20 cellular contexts compared by ENCODE assay signal in genomic region chr3:156865732-156866131, GRCh38. TPM values are rescaled to one million over a fixed set of nuclear protein-coding genes. Genes with fewer than 3 reads are reported as not detected.
A peak's percentile ranks its signal among the peaks of the same experiment; 100 is the strongest.
DNase-seq lines count a peak whose midpoint lies in the region; ATAC-seq and TF ChIP-seq lines count a peak whose summit lies in the region.
"Had no signal": no experiment of that assay in that cellular context is flagged by ENCODE, and none has a peak within 500 bp of the region (broad histone marks: within the 10 kb centered on the region; RNA-seq: fewer than 3 reads in every experiment).

No MANE protein-coding gene starts in this region.

- DNase-seq in AG04450 (ENCODE audit: low read depth, low spot score) (no peak), fibroblast of the aortic adventitia (ENCODE audit: low read depth) (peak; percentile 57), heart left ventricle (no peak), NCI-H1694 treated with DMSO at 0.1 percent for 48 hours (lab: John Stamatoyannopoulos, UW) (no peak)
- DNase-seq in stimulated activated naive CD4-positive, alpha-beta T cell treated with Interleukin-2 at 50 U/mL for 16 hours (lab: John Stamatoyannopoulos, UW), result no peak
- DNase-seq: activated CD4-positive, alpha-beta T cell treated with anti-CD3 and anti-CD28 coated beads, Interleukin-2, amount 50 U/mL, for 4 hours; activated naive CD8-positive, alpha-beta T cell treated with anti-CD3 and anti-CD28 coated beads, Interleukin-2, amount 50 U/mL, for 24 hours; activated T-cell treated with anti-CD3 and anti-CD28 coated beads, Interleukin-2, amount 50 U/mL, for 48 hours; central memory CD4-positive, alpha-beta T cell; GOT3; NCI-H1436 treated with DMSO at 0.1 percent for 48 hours; stimulated activated CD4-positive, alpha-beta T cell treated with anti-CD3 and anti-CD28 coated beads, Interleukin-12 subunit alpha, Interleukin-12 subunit beta, amount 100 ng/mL, for 4 hours; stimulated activated naive B cell treated with anti-CD40 and anti-IgM and Interleukin-4, amounts not matched to agents 10 μg/mL and 1 μg/mL and 100 μg/mL, for 72 hours; upper lobe of right lung had no signal

- POLR2A ChIA-PET in AG04450 (lab: Yijun Ruan, JAX) (no interaction called here), HEK293 (lab: Yijun Ruan, JAX) (no interaction called here)

- no peak for TF ChIP-seq POLR2A in heart left ventricle (IDR thresholded peaks at IDR 0.05)

- H3K4me1 ChIP-seq in HEK293 (ENCODE audit: control insufficient read depth, insufficient read depth, low read length) (no peaks in the 10 kb centered on the region), heart left ventricle (no peaks in the 10 kb centered on the region)
- H3K4me1 ChIP-seq: A549, upper lobe of right lung had no signal

- H3K4me3 ChIP-seq in AG04450 (ENCODE audit: low read depth, low read length) (no peak overlapping the region), HEK293 (ENCODE audit: low read depth, low read length) (no peak overlapping the region), fibroblast of the aortic adventitia (ENCODE audit: low read depth, low read length) (no peak overlapping the region), heart left ventricle (no peak overlapping the region)
- H3K4me3 ChIP-seq: A549, SK-N-MC, upper lobe of right lung had no signal

- intact Hi-C loops in heart left ventricle (cut with DNase I), result no loop called here

- H3K36me3 ChIP-seq in HEK293 (ENCODE audit: control insufficient read depth in 2 of 2, insufficient read depth in 1 of 2, low read length in 2 of 2), result no peaks in the 10 kb centered on the region
- no peaks in the 10 kb centered on the region for H3K36me3 ChIP-seq in heart left ventricle
- H3K36me3 ChIP-seq: upper lobe of right lung had no signal

- peak; percentile 19; the same call in 1 of the 2 replicates for TF ChIP-seq CTCF in AG04450 (IDR thresholded peaks at IDR 0.05; ENCODE audit: low read depth, low read length)
- TF ChIP-seq CTCF in HEK293 (tag by site-specific recombination; IDR thresholded peaks at IDR 0.05), result peak; percentile 11; the same call in 1 of the 2 replicates
- TF ChIP-seq CTCF in VCaP (conservative IDR thresholded peaks at IDR 0.05), result 0 out of 2 replicates have a peak, but pooled peaks have one; percentile 9
- peak; percentile 30 for TF ChIP-seq CTCF in fibroblast of the aortic adventitia (IDR thresholded peaks at IDR 0.05; ENCODE audit: insufficient read depth, low read length)
- no peak for TF ChIP-seq CTCF in heart left ventricle (IDR thresholded peaks at IDR 0.05)

- CTCF ChIA-PET in AG04450 (lab: Charles Lee) (no interaction called here), HEK293 (lab: Yijun Ruan, JAX) (no interaction called here)

- H3K9me3 ChIP-seq in AG04450 (ENCODE audit: control insufficient read depth, insufficient read depth, low read length) (no peaks in the 10 kb centered on the region), HEK293 (ENCODE audit: control insufficient read depth, insufficient read depth, low read depth, low read length) (no peaks in the 10 kb centered on the region), heart left ventricle (no peaks in the 10 kb centered on the region)
- H3K9me3 ChIP-seq: A549, upper lobe of right lung had no signal

- H3K27me3 ChIP-seq in AG04450 (ENCODE audit: control insufficient read depth, insufficient read depth, low read length) (no peaks in the 10 kb centered on the region), heart left ventricle (no peaks in the 10 kb centered on the region)
- H3K27me3 ChIP-seq: upper lobe of right lung had no signal

- H3K27ac ChIP-seq in AG04450 (ENCODE audit: low read depth, low read length) (no peak overlapping the region), HEK293 (ENCODE audit: extremely low read depth, low read depth, low read length) (no peak overlapping the region), VCaP (no peak overlapping the region), heart left ventricle (no peak overlapping the region)
- H3K27ac ChIP-seq: A549, SK-N-MC, upper lobe of right lung had no signal

- ATAC-seq in GM21529 (IDR thresholded peaks at IDR 0.05; ENCODE audit: unreplicated experiment), result no peak
- ATAC-seq in heart left ventricle, result no peak
- ATAC-seq: A549; activated naive CD8-positive, alpha-beta T cell treated with anti-CD3 and anti-CD28 coated beads, Interleukin-2, amount 50 U/mL, for 24 hours; natural killer cell treated with Interleukin-12 subunit alpha and Interleukin-12 subunit beta and Interleukin-15 and Interleukin-18, amount 100 ng/mL, for 72 hours; stimulated activated naive B cell treated with anti-CD40 and anti-IgM and Interleukin-4, amounts not matched to agents 10 μg/mL and 1 μg/mL and 100 μg/mL, for 72 hours; upper lobe of right lung had no signal

- WGBS in heart left ventricle, 4 donors, result 26 to 68% (median 50%) methylated on average over 1 to 2 of the region's 2 CpGs

TF ChIP-seq in HEK293, 187 proteins besides CTCF, POLR2A, EP300 and RAD21 (continues in another document):
- TF ChIP-seq ZNF76 (tag by site-specific recombination; IDR thresholded peaks at IDR 0.05; ENCODE audit: borderline replicate concordance, low read depth), result no peak
- no peak for TF ChIP-seq ZNF707 (tag by site-specific recombination; IDR thresholded peaks at IDR 0.05)
- TF ChIP-seq ZNF214 (tag by site-specific recombination; IDR thresholded peaks at IDR 0.05; ENCODE audit: borderline replicate concordance), result no peak
- TF ChIP-seq, protein P1, sequence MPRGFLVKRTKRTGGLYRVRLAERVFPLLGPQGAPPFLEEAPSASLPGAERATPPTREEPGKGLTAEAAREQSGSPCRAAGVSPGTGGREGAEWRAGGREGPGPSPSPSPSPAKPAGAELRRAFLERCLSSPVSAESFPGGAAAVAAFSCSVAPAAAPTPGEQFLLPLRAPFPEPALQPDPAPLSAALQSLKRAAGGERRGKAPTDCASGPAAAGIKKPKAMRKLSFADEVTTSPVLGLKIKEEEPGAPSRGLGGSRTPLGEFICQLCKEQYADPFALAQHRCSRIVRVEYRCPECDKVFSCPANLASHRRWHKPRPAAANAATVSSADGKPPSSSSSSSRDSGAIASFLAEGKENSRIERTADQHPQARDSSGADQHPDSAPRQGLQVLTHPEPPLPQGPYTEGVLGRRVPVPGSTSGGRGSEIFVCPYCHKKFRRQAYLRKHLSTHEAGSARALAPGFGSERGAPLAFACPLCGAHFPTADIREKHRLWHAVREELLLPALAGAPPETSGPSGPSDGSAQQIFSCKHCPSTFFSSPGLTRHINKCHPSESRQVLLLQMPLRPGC (tag by site-specific recombination; IDR thresholded peaks at IDR 0.05), result no peak
- TF ChIP-seq ZNF155 (tag by site-specific recombination; IDR thresholded peaks at IDR 0.05), result no peak
- TF ChIP-seq KLF9 (tag by site-specific recombination; IDR thresholded peaks at IDR 0.05; ENCODE audit: low read depth), result no peak
- TF ChIP-seq PRDM1 (tag by site-specific recombination; IDR thresholded peaks at IDR 0.05), result no peak
- no peak for TF ChIP-seq MYNN (tag by site-specific recombination; IDR thresholded peaks at IDR 0.05; ENCODE audit: borderline replicate concordance)
- no peak for TF ChIP-seq ZNF175 (tag by site-specific recombination; IDR thresholded peaks at IDR 0.05)
- no peak for TF ChIP-seq ZBTB48 (tag by site-specific recombination; IDR thresholded peaks at IDR 0.05)
- TF ChIP-seq, protein P2, sequence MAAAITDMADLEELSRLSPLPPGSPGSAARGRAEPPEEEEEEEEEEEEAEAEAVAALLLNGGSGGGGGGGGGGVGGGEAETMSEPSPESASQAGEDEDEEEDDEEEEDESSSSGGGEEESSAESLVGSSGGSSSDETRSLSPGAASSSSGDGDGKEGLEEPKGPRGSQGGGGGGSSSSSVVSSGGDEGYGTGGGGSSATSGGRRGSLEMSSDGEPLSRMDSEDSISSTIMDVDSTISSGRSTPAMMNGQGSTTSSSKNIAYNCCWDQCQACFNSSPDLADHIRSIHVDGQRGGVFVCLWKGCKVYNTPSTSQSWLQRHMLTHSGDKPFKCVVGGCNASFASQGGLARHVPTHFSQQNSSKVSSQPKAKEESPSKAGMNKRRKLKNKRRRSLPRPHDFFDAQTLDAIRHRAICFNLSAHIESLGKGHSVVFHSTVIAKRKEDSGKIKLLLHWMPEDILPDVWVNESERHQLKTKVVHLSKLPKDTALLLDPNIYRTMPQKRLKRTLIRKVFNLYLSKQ (tag by site-specific recombination; IDR thresholded peaks at IDR 0.05; ENCODE audit: borderline replicate concordance), result no peak
- no peak for TF ChIP-seq ZNF24 (tag by site-specific recombination; IDR thresholded peaks at IDR 0.05)
- no peak for TF ChIP-seq ZNF837 (tag by site-specific recombination; IDR thresholded peaks at IDR 0.05)
- TF ChIP-seq, protein P3, sequence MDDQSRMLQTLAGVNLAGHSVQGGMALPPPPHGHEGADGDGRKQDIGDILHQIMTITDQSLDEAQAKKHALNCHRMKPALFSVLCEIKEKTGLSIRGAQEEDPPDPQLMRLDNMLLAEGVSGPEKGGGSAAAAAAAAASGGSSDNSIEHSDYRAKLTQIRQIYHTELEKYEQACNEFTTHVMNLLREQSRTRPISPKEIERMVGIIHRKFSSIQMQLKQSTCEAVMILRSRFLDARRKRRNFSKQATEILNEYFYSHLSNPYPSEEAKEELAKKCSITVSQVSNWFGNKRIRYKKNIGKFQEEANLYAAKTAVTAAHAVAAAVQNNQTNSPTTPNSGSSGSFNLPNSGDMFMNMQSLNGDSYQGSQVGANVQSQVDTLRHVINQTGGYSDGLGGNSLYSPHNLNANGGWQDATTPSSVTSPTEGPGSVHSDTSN (CRISPR knock-in tag; IDR thresholded peaks at IDR 0.05), result no peak
- TF ChIP-seq ZNF341 (tag by site-specific recombination; IDR thresholded peaks at IDR 0.05; ENCODE audit: low read depth), result no peak
- TF ChIP-seq, protein P4, sequence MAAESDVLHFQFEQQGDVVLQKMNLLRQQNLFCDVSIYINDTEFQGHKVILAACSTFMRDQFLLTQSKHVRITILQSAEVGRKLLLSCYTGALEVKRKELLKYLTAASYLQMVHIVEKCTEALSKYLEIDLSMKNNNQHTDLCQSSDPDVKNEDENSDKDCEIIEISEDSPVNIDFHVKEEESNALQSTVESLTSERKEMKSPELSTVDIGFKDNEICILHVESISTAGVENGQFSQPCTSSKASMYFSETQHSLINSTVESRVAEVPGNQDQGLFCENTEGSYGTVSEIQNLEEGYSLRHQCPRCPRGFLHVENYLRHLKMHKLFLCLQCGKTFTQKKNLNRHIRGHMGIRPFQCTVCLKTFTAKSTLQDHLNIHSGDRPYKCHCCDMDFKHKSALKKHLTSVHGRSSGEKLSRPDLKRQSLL (tag by site-specific recombination; IDR thresholded peaks at IDR 0.05), result no peak

RNA-seq across cellular contexts. Expression of gene LEKR1, which starts 39.6 kb away (rescaled TPM):
- polyA plus RNA-seq in AG04450 (2011; rRNA removed) (0.17 and 0.26 TPM in 2 replicates), heart left ventricle (under 1 TPM; 0.22 to 0.34 TPM)
- 0.92 and 1.3 TPM in 2 replicates for polyA minus RNA-seq in AG04450 (2011; rRNA and poly(A)+ RNA removed)
- total RNA-seq in fibroblast of the aortic adventitia (ENCODE audit: low replicate concordance) (0.81 and 2.8 TPM in 2 replicates), heart left ventricle (1 to 10 TPM in 5 of 9 donors, under 1 TPM in 3, not detected in 1; 0.23 to 1.8 (median 1.0) TPM)

Comparison
In these comparisons a context has a peak if more than half of its experiments do, and no peak if none do; other contexts are left out.
1. CTCF ChIP-seq: peak in AG04450 (single experiment), HEK293 (single experiment), VCaP (single experiment) and fibroblast of the aortic adventitia (single experiment); none in heart left ventricle (0 of 12).